Comparison of ENCODE assay signal across 9 cellular contexts in the genomic region with DNA sequence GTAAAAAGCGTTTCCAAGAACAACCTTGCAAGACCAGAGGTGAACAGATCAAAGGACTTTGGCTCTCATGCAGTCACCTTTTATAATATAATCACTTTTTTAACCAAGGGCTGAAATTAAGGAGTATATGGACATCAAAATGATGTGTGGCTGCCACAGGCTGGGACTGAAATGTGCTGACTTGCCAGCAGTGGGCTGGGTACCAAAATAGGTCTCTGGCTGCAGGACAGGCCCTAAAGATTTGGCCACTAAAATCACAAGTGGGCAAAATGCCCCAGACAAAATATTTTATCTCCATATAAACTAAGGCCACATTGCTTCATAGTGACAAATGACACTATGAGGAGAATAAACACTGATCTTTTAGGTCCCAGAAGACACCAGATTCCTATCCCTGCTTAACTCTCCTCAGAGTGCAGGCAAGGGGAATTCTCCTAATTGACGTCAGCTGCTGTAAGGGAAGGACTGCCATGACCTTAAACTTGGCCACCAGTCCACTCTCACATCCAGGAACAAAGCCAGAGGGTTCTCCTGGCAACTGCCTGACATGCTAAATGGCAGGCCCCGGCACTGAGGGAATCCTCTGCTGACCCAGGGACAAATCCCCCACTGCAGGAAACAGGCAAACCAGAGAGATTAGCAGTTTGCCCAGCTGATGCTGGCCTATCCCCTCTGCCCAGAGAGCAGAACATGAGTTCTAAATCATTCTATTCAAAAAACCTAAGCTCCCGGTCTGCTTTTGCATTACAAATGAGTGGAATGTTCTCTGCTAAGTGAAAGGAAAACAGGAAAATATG.
DNase-seq lines count a peak whose midpoint lies in the region; ATAC-seq, FAIRE-seq and TF ChIP-seq lines count a peak whose summit lies in the region.
"Had no signal": no experiment of that assay in that cellular context is flagged by ENCODE, and none has a peak within 500 bp of the region (broad histone marks: within the 10 kb centered on the region; RNA-seq: fewer than 3 reads in every experiment).

No MANE protein-coding gene starts in this region.

- no peak for TF ChIP-seq CTCF in AG04449 (IDR thresholded peaks at IDR 0.05; ENCODE audit: insufficient read depth, low read length, missing control alignments)
- TF ChIP-seq CTCF in fibroblast of villous mesenchyme (IDR thresholded peaks at IDR 0.05; ENCODE audit: insufficient read depth, low read depth, low read length) = no peak
- TF ChIP-seq CTCF in neural progenitor cell (IDR thresholded peaks at IDR 0.05) = no peak

- H3K4me2 ChIP-seq in neural progenitor cell = no peak overlapping the region

- ATAC-seq in GM21737 (IDR thresholded peaks at IDR 0.05; ENCODE audit: unreplicated experiment) = no peak

- no peaks in the 10 kb centered on the region for H3K36me3 ChIP-seq in SK-N-MC (ENCODE audit: insufficient read depth, low read length)
- H3K36me3 ChIP-seq in neural progenitor cell = no peaks in the 10 kb centered on the region

- peaks cover 26% of the 10 kb centered on the region for H3K4me1 Mint-ChIP-seq in neural progenitor cell

- H2AFZ ChIP-seq in neural progenitor cell (replicated peaks) = no peak overlapping the region

- no peaks in the 10 kb centered on the region for H3K27me3 ChIP-seq in neural progenitor cell

- peaks cover 4% of the 10 kb centered on the region for H3F3A ChIP-seq in neural progenitor cell (ENCODE audit: low read depth)

- POLR2A ChIA-PET in AG04449 (lab: Yijun Ruan, JAX) = no interaction called here

- no peak for FAIRE-seq in frontal cortex (lab: Jason Lieb, UNC)

- H3K27me3 Mint-ChIP-seq in neural progenitor cell (ENCODE audit: insufficient read depth, low read depth) = peaks cover 2% of the 10 kb centered on the region

- H3K27ac ChIP-seq in SK-N-MC (peak overlapping the region; percentile 46; the same call in 1 of the 2 replicates), neural progenitor cell (no peak overlapping the region)

- no peak overlapping the region for H3K27ac Mint-ChIP-seq in neural progenitor cell

- H3K9ac ChIP-seq in SK-N-MC (ENCODE audit: insufficient read length) (no peak overlapping the region), neural progenitor cell (no peak overlapping the region)

- no peak overlapping the region for H3K4me3 Mint-ChIP-seq in neural progenitor cell

- peak; percentile 50 for DNase-seq in AG04449 (ENCODE audit: low read depth, low spot score)
- DNase-seq in SK-N-MC (ENCODE audit: low read depth, low spot score) = no peak
- peak; percentile 87 for DNase-seq in fibroblast of villous mesenchyme (ENCODE audit: low read depth)
- DNase-seq in neural progenitor cell (ENCODE audit: low spot score) = peak; percentile 56
- no peak for DNase-seq in stimulated activated CD4-positive, alpha-beta T cell treated with anti-CD3 and anti-CD28 coated beads, Interleukin-2, amount 100 ng/mL, for 24 hours
- no peak for DNase-seq in frontal cortex (ENCODE audit: low spot score in 2 of 2)
- DNase-seq in NCI-H1105 treated with DMSO at 0.1 percent for 48 hours (lab: John Stamatoyannopoulos, UW) = no peak
- DNase-seq: DND-41 had no signal

- peaks cover 24% of the 10 kb centered on the region for H3K4me1 ChIP-seq in neural progenitor cell

- CTCF ChIA-PET in AG04449 (lab: Yijun Ruan, JAX) = no interaction called here

- H3K79me2 ChIP-seq in neural progenitor cell (ENCODE audit: low read depth) = no peaks in the 10 kb centered on the region

- no peaks in the 10 kb centered on the region for H3K9me3 Mint-ChIP-seq in neural progenitor cell

- H3K36me3 Mint-ChIP-seq in neural progenitor cell = peaks cover 4% of the 10 kb centered on the region

- no peaks in the 10 kb centered on the region for H3K9me3 ChIP-seq in SK-N-MC (ENCODE audit: low read depth, low read length)
- H3K9me3 ChIP-seq in neural progenitor cell (ENCODE audit: low read depth) = no peaks in the 10 kb centered on the region

- H3K4me3 ChIP-seq in AG04449 (ENCODE audit: low read depth, low read length) (no peak overlapping the region), SK-N-MC (no peak overlapping the region), fibroblast of villous mesenchyme (ENCODE audit: low read depth, low read length) (no peak overlapping the region), neural progenitor cell (no peak overlapping the region)

- peaks cover 7% of the 10 kb centered on the region for H4K20me1 ChIP-seq in neural progenitor cell (ENCODE audit: low read depth)

Comparison
In these comparisons a context has a peak if more than half of its experiments do, and no peak if none do; other contexts are left out.
1. DNase-seq: peak in AG04449 (single experiment), fibroblast of villous mesenchyme (single experiment) and neural progenitor cell (single experiment); none in SK-N-MC (single experiment), stimulated activated CD4-positive, alpha-beta T cell treated with anti-CD3 and anti-CD28 coated beads, Interleukin-2, amount 100 ng/mL, for 24 hours (0 of 2), frontal cortex (0 of 2) and NCI-H1105 treated with DMSO at 0.1 percent for 48 hours (single experiment).